Comparison of ENCODE assay signal across 19 cellular contexts in genomic region chr12:57474430-57474829, GRCh38. TPM values are rescaled to one million over a fixed set of nuclear protein-coding genes. Genes with fewer than 3 reads are reported as not detected.
DNase-seq lines count a peak whose midpoint lies in the region; ATAC-seq, FAIRE-seq and TF ChIP-seq lines count a peak whose summit lies in the region.
"Had no signal": no experiment of that assay in that cellular context is flagged by ENCODE, and none has a peak within 500 bp of the region (broad histone marks: within the 10 kb centered on the region; RNA-seq: fewer than 3 reads in every experiment).

No MANE protein-coding gene starts in this region.

- H3K9ac ChIP-seq in GM12878 (ENCODE audit: control insufficient read depth, insufficient read depth, low read length): no peak overlapping the region

- no peak for TF ChIP-seq RAD21 in Ishikawa (IDR thresholded peaks at IDR 0.05; ENCODE audit: low read depth)
- no peak for TF ChIP-seq RAD21 in GM12878 (IDR thresholded peaks at IDR 0.05; ENCODE audit: insufficient read depth, low read depth, low read length)

- peaks cover 51% of the 10 kb centered on the region for H3K4me1 Mint-ChIP-seq in activated CD4-positive, alpha-beta T cell treated with anti-CD3 and anti-CD28 coated beads, Interleukin-2, amount 10 ng/mL, durations not matched to agents 24 days and 14 days

- no peaks in the 10 kb centered on the region for H3K9me3 Mint-ChIP-seq in activated CD4-positive, alpha-beta T cell treated with anti-CD3 and anti-CD28 coated beads, Interleukin-2, amount 10 ng/mL, durations not matched to agents 24 days and 14 days
- H3K9me3 Mint-ChIP-seq: endodermal cell, neural crest cell had no signal

- H3K79me2 ChIP-seq in GM12878 (ENCODE audit: control insufficient read depth, insufficient read depth, low read length): peaks cover 44% of the 10 kb centered on the region

- RAD21 ChIA-PET in GM12878 (lab: Charles Lee; ENCODE audit: unreplicated experiment): no interaction called here

- H2AFZ ChIP-seq in GM12878 (ENCODE audit: control insufficient read depth, low read depth, low read length): no peak overlapping the region

- H3K36me3 ChIP-seq in GM12878 (ENCODE audit: control insufficient read depth in 2 of 2, insufficient read depth in 2 of 2, low read length in 1 of 2): peaks cover 1 to 27% of the 10 kb centered on the region in 2 experiments
- peaks cover 73% of the 10 kb centered on the region for H3K36me3 ChIP-seq in neutrophil
- H3K36me3 ChIP-seq: cardiac muscle cell, thyroid gland had no signal

- H4K20me1 ChIP-seq in GM12878 (ENCODE audit: control insufficient read depth, insufficient read depth): no peaks in the 10 kb centered on the region

- H3K4me3 Mint-ChIP-seq in activated CD4-positive, alpha-beta T cell treated with anti-CD3 and anti-CD28 coated beads, Interleukin-2, amount 10 ng/mL, durations not matched to agents 24 days and 14 days: peak overlapping the region; percentile 72
- H3K4me3 Mint-ChIP-seq: neural crest cell had no signal

- FAIRE-seq in GM12878 (lab: Jason Lieb, UNC): no peak

- TF ChIP-seq EP300 in Ishikawa (IDR thresholded peaks at IDR 0.05; ENCODE audit: borderline replicate concordance): no peak
- no peak for TF ChIP-seq EP300 in GM12878 (IDR thresholded peaks at IDR 0.05; ENCODE audit: borderline replicate concordance in 1 of 2, control insufficient read depth in 1 of 2, low read depth in 2 of 2, low read length in 2 of 2)

- 98% methylated on average over 8 of the region's 8 CpGs for WGBS in GM12878 (ENCODE audit: insufficient coverage, insufficient replicate concordance, low lambda C conversion rate, missing lambda C conversion rate)

- in situ Hi-C loops in GM12878 (cut with MboI): no loop called here

- no peak for TF ChIP-seq POLR2A in GM12878 (IDR thresholded peaks at IDR 0.05; ENCODE audit: low read depth, low read length)

- no peak for DNase-seq in activated CD4-positive, alpha-beta T cell treated with anti-CD3 and anti-CD28 coated beads, Interleukin-2, amount 10 ng/mL, durations not matched to agents 24 days and 14 days
- DNase-seq in activated CD4-positive, alpha-beta T cell treated with anti-CD3 and anti-CD28 coated beads, Interleukin-2, amount 50 U/mL, for 4 hours: no peak
- DNase-seq in GM12878 (ENCODE audit: low read depth, low spot score): no peak
- no peak for DNase-seq in midbrain (lab: John Stamatoyannopoulos, UW)
- DNase-seq in NCI-H345 (lab: John Stamatoyannopoulos, UW): no peak
- DNase-seq: activated CD4-positive, alpha-beta T cell treated with anti-CD3 and anti-CD28 coated beads for 1 hour; activated gamma-delta T cell; DMS 273 treated with DMSO at 0.1 percent for 48 hours; foreskin keratinocyte; NCI-H510A; thyroid gland had no signal

- SMC1A ChIA-PET in GM12878 (lab: Charles Lee; ENCODE audit: uncharacterized antibody, unreplicated experiment): no interaction called here

- no TSS peak for BruUV-seq in GM12878 (replicated peaks; lab: Mats Ljungman, UMichigan)

- no peaks in the 10 kb centered on the region for H3K9me3 ChIP-seq in GM12878 (replicated peaks; ENCODE audit: control insufficient read depth, insufficient read depth, low read length)
- no peaks in the 10 kb centered on the region for H3K9me3 ChIP-seq in neutrophil
- H3K9me3 ChIP-seq: thyroid gland had no signal

- peak overlapping the region; percentile 31; the same call in 1 of the 2 replicates for H3K4me2 ChIP-seq in GM12878 (ENCODE audit: control insufficient read depth, insufficient read depth)

- H3K27ac ChIP-seq in GM12878 (ENCODE audit: control insufficient read depth, insufficient read depth) (no peak overlapping the region), neutrophil (peak overlapping the region; percentile 99)
- H3K27ac ChIP-seq: cardiac muscle cell, foreskin keratinocyte, HL-60, thyroid gland had no signal

- H3K27me3 ChIP-seq in GM12878 (replicated peaks in 1 of 2; ENCODE audit: control insufficient read depth in 2 of 2, insufficient read depth in 2 of 2, low read length in 1 of 2) (no peaks in the 10 kb centered on the region), neutrophil (no peaks in the 10 kb centered on the region)

- peak overlapping the region; percentile 68 for H3K27ac Mint-ChIP-seq in activated CD4-positive, alpha-beta T cell treated with anti-CD3 and anti-CD28 coated beads, Interleukin-2, amount 10 ng/mL, durations not matched to agents 24 days and 14 days
- H3K27ac Mint-ChIP-seq: endodermal cell had no signal

- intact Hi-C loops in activated CD4-positive, alpha-beta T cell treated with anti-CD3 and anti-CD28 coated beads, Interleukin-2, amount 10 ng/mL, durations not matched to agents 24 days and 14 days (cut with micrococcal nuclease): loop anchor here (10.0 kb wide), 1 partner anchor 220 kb away; the partner anchor contains the start of gene OS9
- intact Hi-C loops in GM12878 (cut with micrococcal nuclease; ENCODE audit: unreplicated experiment): loop anchor here (10.0 kb wide), 1 partner anchor 280 kb away; the partner anchor contains the start of genes CDK4 and MARCHF9

- no peak for TF ChIP-seq CTCF in GM12878 (IDR thresholded peaks at IDR 0.05 in 2 of 3, conservative IDR thresholded peaks at IDR 0.05 in 1 of 3; ENCODE audit: control insufficient read depth in 2 of 3, extremely low read depth in 1 of 3, insufficient read depth in 1 of 3, low read depth in 3 of 3, low read length in 3 of 3)
- no peak for TF ChIP-seq CTCF in neutrophil (IDR thresholded peaks at IDR 0.05)

- ATAC-seq in GM12878: no peak
- no peak for ATAC-seq in GM21360 (IDR thresholded peaks at IDR 0.05; ENCODE audit: unreplicated experiment)
- ATAC-seq: foreskin keratinocyte had no signal

- H3K4me1 ChIP-seq in GM12878 (ENCODE audit: control insufficient read depth, insufficient read depth, low read length) (peaks cover 21% of the 10 kb centered on the region), neutrophil (ENCODE audit: control insufficient read depth in 1 of 2, insufficient read depth in 1 of 2, low read depth in 1 of 2, low read length in 1 of 2) (peaks cover 79 to 91% of the 10 kb centered on the region in 2 experiments)
- H3K4me1 ChIP-seq: foreskin keratinocyte had no signal

- H3K27me3 Mint-ChIP-seq in activated CD4-positive, alpha-beta T cell treated with anti-CD3 and anti-CD28 coated beads, Interleukin-2, amount 10 ng/mL, durations not matched to agents 24 days and 14 days: no peaks in the 10 kb centered on the region

- no peak overlapping the region for H3K4me3 ChIP-seq in GM12878
- peak overlapping the region; percentile 97 to 100 for H3K4me3 ChIP-seq in neutrophil (ENCODE audit: low read depth in 1 of 2, low read length in 1 of 2)
- H3K4me3 ChIP-seq: thyroid gland had no signal

- H3K36me3 Mint-ChIP-seq in activated CD4-positive, alpha-beta T cell treated with anti-CD3 and anti-CD28 coated beads, Interleukin-2, amount 10 ng/mL, durations not matched to agents 24 days and 14 days (ENCODE audit: low read depth): peaks cover 65% of the 10 kb centered on the region

- POLR2A ChIA-PET in GM12878 (lab: Charles Lee): interaction anchor here (0.6 to 1.3 kb wide), 4 partner anchors 8 to 19 kb away, joined by 3 read pairs; partner anchors contain the start of gene INHBE

- CTCF ChIA-PET in GM12878 (lab: Yijun Ruan, JAX): interaction anchor here (0.6 to 8.1 kb wide), 7 partner anchors 9 to 163 kb away, joined by 3 to 114 read pairs (median 3); partner anchors contain the start of gene GLI1

RNA-seq across cellular contexts. Expression of gene ARHGAP9, which starts 5.2 kb away (rescaled TPM):
- 102 and 103 TPM in 2 replicates for total RNA-seq in activated CD4-positive, alpha-beta T cell treated with anti-CD3 and anti-CD28 coated beads, Interleukin-2, amount 10 ng/mL, durations not matched to agents 24 days and 14 days
- 37.8 and 38.9 TPM in 2 replicates for total RNA-seq in GM12878 (2013; cell fraction: nucleolus; rRNA removed)
- total RNA-seq in GM12878 (2014; rRNA removed): 78.1 and 79.8 TPM in 2 replicates
- 47.3 and 51.7 TPM in 2 replicates for total RNA-seq in GM12878 (2014; rRNA removed; fragmentation: Illumina TruSeq; extraction: Trizol)
- 101 and 102 TPM in 2 replicates for total RNA-seq in GM12878 (2021)
- polyA plus RNA-seq in GM12878 (2011; ENCODE audit: low read depth): 72.3 TPM
- polyA plus RNA-seq in GM12878 (2011; rRNA removed): 42.5 and 68.9 TPM in 2 replicates
- polyA plus RNA-seq in GM12878 (2011; cell fraction: cytosol; rRNA removed): 45.6 and 45.9 TPM in 2 replicates
- 245 and 345 TPM in 2 replicates for polyA plus RNA-seq in GM12878 (2011; cell fraction: nucleus; rRNA removed)
- 80.4 and 88.1 TPM in 2 replicates for polyA plus RNA-seq in GM12878 (2012)
- 63.7 and 89.0 TPM in 2 replicates for polyA plus RNA-seq in GM12878 (2014; fragmentation: Illumina TruSeq; extraction: Trizol)
- polyA plus RNA-seq in GM12878 (2014; fragmentation: Nextera tagmentation; extraction: Ambion mirVana): 10 to 100 TPM; 19.5 to 75.6 TPM
- polyA plus RNA-seq in GM12878 (2014; rRNA removed): 98.7 and 106 TPM in 2 replicates
- 10 to 100 TPM; 71.1 to 81.3 TPM for polyA plus RNA-seq in GM12878 (2016; fragmentation: Nextera tagmentation; extraction: Ambion mirVana)
- 24.9 and 34.8 TPM in 2 replicates for polyA minus RNA-seq in GM12878 (2011; rRNA and poly(A)+ RNA removed)
- polyA minus RNA-seq in GM12878 (2011; cell fraction: cytosol; rRNA and poly(A)+ RNA removed): 20.1 and 23.3 TPM in 2 replicates
- polyA minus RNA-seq in GM12878 (2011; cell fraction: nucleus; rRNA and poly(A)+ RNA removed): 35.5 and 59.9 TPM in 2 replicates
- total RNA-seq: foreskin keratinocyte had no signal
- polyA plus RNA-seq: cardiac muscle cell had no signal

RNA-seq across cellular contexts. Expression of gene MARS1, which starts 13.4 kb away (rescaled TPM):
- total RNA-seq in activated CD4-positive, alpha-beta T cell treated with anti-CD3 and anti-CD28 coated beads, Interleukin-2, amount 10 ng/mL, durations not matched to agents 24 days and 14 days: 307 and 316 TPM in 2 replicates
- 122 and 126 TPM in 2 replicates for total RNA-seq in GM12878 (2013; cell fraction: nucleolus; rRNA removed)
- total RNA-seq in GM12878 (2014; rRNA removed) (138 and 155 TPM in 2 replicates), GM12878 (2014; rRNA removed; fragmentation: Illumina TruSeq; extraction: Trizol) (132 and 151 TPM in 2 replicates), GM12878 (2021) (208 and 212 TPM in 2 replicates)
- polyA plus RNA-seq in GM12878 (2011; ENCODE audit: low read depth): 84.1 TPM
- polyA plus RNA-seq in GM12878 (2011; rRNA removed) (61.9 and 108 TPM in 2 replicates), GM12878 (2014; fragmentation: Illumina TruSeq; extraction: Trizol) (161 and 221 TPM in 2 replicates), GM12878 (2014; fragmentation: Nextera tagmentation; extraction: Ambion mirVana) (100 to 1,000 TPM in 1 of 2 experiments, 10 to 100 TPM in 1; 72.3 to 129 TPM), GM12878 (2014; rRNA removed) (137 and 156 TPM in 2 replicates), GM12878 (2016; fragmentation: Nextera tagmentation; extraction: Ambion mirVana) (100 to 1,000 TPM; 255 to 270 TPM)
- polyA plus RNA-seq in GM12878 (2011; cell fraction: cytosol; rRNA removed): 94.9 and 95.4 TPM in 2 replicates
- polyA plus RNA-seq in GM12878 (2011; cell fraction: nucleus; rRNA removed): 477 and 501 TPM in 2 replicates
- 85.5 and 109 TPM in 2 replicates for polyA plus RNA-seq in GM12878 (2012)
- 108 and 144 TPM in 2 replicates for polyA minus RNA-seq in GM12878 (2011; rRNA and poly(A)+ RNA removed)
- polyA minus RNA-seq in GM12878 (2011; cell fraction: cytosol; rRNA and poly(A)+ RNA removed): 46.5 and 52.1 TPM in 2 replicates
- 102 and 181 TPM in 2 replicates for polyA minus RNA-seq in GM12878 (2011; cell fraction: nucleus; rRNA and poly(A)+ RNA removed)

RNA-seq across cellular contexts. Expression of gene GLI1, which starts 14.8 kb away (rescaled TPM):
- total RNA-seq in activated CD4-positive, alpha-beta T cell treated with anti-CD3 and anti-CD28 coated beads, Interleukin-2, amount 10 ng/mL, durations not matched to agents 24 days and 14 days: 0.96 and 1.2 TPM in 2 replicates
- 0.51 and 0.69 TPM in 2 replicates for total RNA-seq in GM12878 (2013; cell fraction: nucleolus; rRNA removed)
- total RNA-seq in GM12878 (2014; rRNA removed): 0.71 and 1.0 TPM in 2 replicates
- total RNA-seq in GM12878 (2014; rRNA removed; fragmentation: Illumina TruSeq; extraction: Trizol): 0.31 and 0.32 TPM in 2 replicates
- total RNA-seq in GM12878 (2021): 1.1 and 1.2 TPM in 2 replicates
- polyA plus RNA-seq in GM12878 (2011; ENCODE audit: low read depth): 0.33 TPM
- polyA plus RNA-seq in GM12878 (2011; rRNA removed): 0.97 and 1.2 TPM in 2 replicates
- 0.96 and 1.5 TPM in 2 replicates for polyA plus RNA-seq in GM12878 (2011; cell fraction: cytosol; rRNA removed)
- 4.4 and 6.4 TPM in 2 replicates for polyA plus RNA-seq in GM12878 (2011; cell fraction: nucleus; rRNA removed)
- 0.19 and 0.28 TPM in 2 replicates for polyA plus RNA-seq in GM12878 (2012)
- polyA plus RNA-seq in GM12878 (2014; fragmentation: Illumina TruSeq; extraction: Trizol): 0.32 and 0.79 TPM in 2 replicates
- polyA plus RNA-seq in GM12878 (2014; fragmentation: Nextera tagmentation; extraction: Ambion mirVana): under 1 TPM; 0.32 to 0.46 TPM
- 0.53 and 1.4 TPM in 2 replicates for polyA plus RNA-seq in GM12878 (2014; rRNA removed)
- under 1 TPM; 0.27 to 0.82 TPM for polyA plus RNA-seq in GM12878 (2016; fragmentation: Nextera tagmentation; extraction: Ambion mirVana)
- polyA minus RNA-seq in GM12878 (2011; rRNA and poly(A)+ RNA removed): 0.98 and 1.5 TPM in 2 replicates
- 0.31 TPM in 1 of 2 replicates, not detected in the other for polyA minus RNA-seq in GM12878 (2011; cell fraction: cytosol; rRNA and poly(A)+ RNA removed)
- polyA minus RNA-seq in GM12878 (2011; cell fraction: nucleus; rRNA and poly(A)+ RNA removed): 0.38 and 0.97 TPM in 2 replicates

RNA-seq across cellular contexts. Expression of gene INHBE, which starts 19.3 kb away (rescaled TPM):
- 0.07 TPM in 1 of 2 replicates, not detected in the other for total RNA-seq in activated CD4-positive, alpha-beta T cell treated with anti-CD3 and anti-CD28 coated beads, Interleukin-2, amount 10 ng/mL, durations not matched to agents 24 days and 14 days
- 0.79 and 1.3 TPM in 2 replicates for total RNA-seq in GM12878 (2013; cell fraction: nucleolus; rRNA removed)
- total RNA-seq in GM12878 (2014; rRNA removed) (0.51 and 1.5 TPM in 2 replicates), GM12878 (2014; rRNA removed; fragmentation: Illumina TruSeq; extraction: Trizol) (0.36 and 0.78 TPM in 2 replicates), GM12878 (2021) (0.64 and 0.77 TPM in 2 replicates)
- 0.16 TPM for polyA plus RNA-seq in GM12878 (2011; ENCODE audit: low read depth)
- polyA plus RNA-seq in GM12878 (2011; rRNA removed) (2.2 and 2.5 TPM in 2 replicates), GM12878 (2014; fragmentation: Illumina TruSeq; extraction: Trizol) (0.38 and 0.70 TPM in 2 replicates), GM12878 (2014; fragmentation: Nextera tagmentation; extraction: Ambion mirVana) (under 1 TPM; 0.13 to 0.18 TPM), GM12878 (2014; rRNA removed) (0.58 and 1.9 TPM in 2 replicates), GM12878 (2016; fragmentation: Nextera tagmentation; extraction: Ambion mirVana) (under 1 TPM; 0.09 to 0.14 TPM)
- 3.1 and 4.4 TPM in 2 replicates for polyA plus RNA-seq in GM12878 (2011; cell fraction: cytosol; rRNA removed)
- polyA plus RNA-seq in GM12878 (2011; cell fraction: nucleus; rRNA removed): 1.3 and 1.9 TPM in 2 replicates
- 0.12 and 0.73 TPM in 2 replicates for polyA plus RNA-seq in GM12878 (2012)
- 2.8 and 6.2 TPM in 2 replicates for polyA minus RNA-seq in GM12878 (2011; rRNA and poly(A)+ RNA removed)
- 1.6 and 2.0 TPM in 2 replicates for polyA minus RNA-seq in GM12878 (2011; cell fraction: cytosol; rRNA and poly(A)+ RNA removed)
- 3.5 and 6.3 TPM in 2 replicates for polyA minus RNA-seq in GM12878 (2011; cell fraction: nucleus; rRNA and poly(A)+ RNA removed)
- total RNA-seq: foreskin keratinocyte, thyroid gland had no signal

RNA-seq across cellular contexts. Expression of gene INHBC, which starts 39.8 kb away (rescaled TPM):
- 0.12 TPM in 1 of 2 replicates, not detected in the other for total RNA-seq in activated CD4-positive, alpha-beta T cell treated with anti-CD3 and anti-CD28 coated beads, Interleukin-2, amount 10 ng/mL, durations not matched to agents 24 days and 14 days
- total RNA-seq in GM12878 (2013; cell fraction: nucleolus; rRNA removed): 0.39 TPM in 1 of 2 replicates, not detected in the other
- total RNA-seq in GM12878 (2014; rRNA removed) (not detected in 2 replicates), GM12878 (2014; rRNA removed; fragmentation: Illumina TruSeq; extraction: Trizol) (not detected in 2 replicates), GM12878 (2021) (0.13 and 0.16 TPM in 2 replicates)
- 0.12 TPM for polyA plus RNA-seq in GM12878 (2011; ENCODE audit: low read depth)
- polyA plus RNA-seq in GM12878 (2011; rRNA removed) (0.10 TPM in 2 replicates), GM12878 (2014; fragmentation: Illumina TruSeq; extraction: Trizol) (0.14 and 0.22 TPM in 2 replicates), GM12878 (2014; fragmentation: Nextera tagmentation; extraction: Ambion mirVana) (under 1 TPM in 1 of 2 experiments, not detected in 1; 0.04 TPM), GM12878 (2014; rRNA removed) (0.14 and 0.22 TPM in 2 replicates), GM12878 (2016; fragmentation: Nextera tagmentation; extraction: Ambion mirVana) (not detected)
- 0.13 and 0.24 TPM in 2 replicates for polyA plus RNA-seq in GM12878 (2011; cell fraction: cytosol; rRNA removed)
- 0.16 TPM in 2 replicates for polyA plus RNA-seq in GM12878 (2011; cell fraction: nucleus; rRNA removed)
- polyA plus RNA-seq in GM12878 (2012): 0.12 and 0.17 TPM in 2 replicates
- 0.22 TPM in 1 of 2 replicates, not detected in the other for polyA minus RNA-seq in GM12878 (2011; rRNA and poly(A)+ RNA removed)
- polyA minus RNA-seq in GM12878 (2011; cell fraction: cytosol; rRNA and poly(A)+ RNA removed): not detected in 2 replicates
- polyA minus RNA-seq in GM12878 (2011; cell fraction: nucleus; rRNA and poly(A)+ RNA removed): 0.24 and 0.57 TPM in 2 replicates
- total RNA-seq: endodermal cell, foreskin keratinocyte, neural crest cell had no signal
- polyA plus RNA-seq: AG04450, cardiac muscle cell, foreskin keratinocyte had no signal
